7 cellular contexts compared by ENCODE assay signal in genomic region chr10:96130326-96130758, GRCh38. TPM values are rescaled to one million over a fixed set of nuclear protein-coding genes. Genes with fewer than 3 reads are reported as not detected.
DNase-seq lines count a peak whose midpoint lies in the region; ATAC-seq, FAIRE-seq and TF ChIP-seq lines count a peak whose summit lies in the region.

No MANE protein-coding gene starts in this region.

- FAIRE-seq in GM18507 (lab: Jason Lieb, UNC) (no peak), kidney (lab: Jason Lieb, UNC) (no peak)

- TF ChIP-seq POLR2A in breast epithelium (IDR thresholded peaks at IDR 0.05): no peak

- peaks cover 11% of the 10 kb centered on the region for H3K36me3 ChIP-seq in breast epithelium
- peaks cover 4 to 20% of the 10 kb centered on the region in 2 donors for H3K36me3 ChIP-seq in kidney (ENCODE audit: control insufficient read depth in 1 of 2, insufficient read depth in 2 of 2, low read length in 2 of 2)

- H3K9ac ChIP-seq in kidney (ENCODE audit: low read length in 2 of 2): peak overlapping the region; percentile 41 to 84

- peaks cover 0 to 17% of the 10 kb centered on the region in 2 donors for H3K27me3 ChIP-seq in breast epithelium

- peak overlapping the region; percentile 96 to 98 for H3K27ac ChIP-seq in breast epithelium
- peak overlapping the region; percentile 95 to 98 for H3K27ac ChIP-seq in kidney (ENCODE audit: low read depth in 2 of 2, low read length in 2 of 2)

- TF ChIP-seq CTCF in breast epithelium (IDR thresholded peaks at IDR 0.05) (no peak), kidney (IDR thresholded peaks at IDR 0.05; ENCODE audit: borderline replicate concordance, extremely low read depth, insufficient read depth) (no peak)

- ATAC-seq in HG02623 (IDR thresholded peaks at IDR 0.05; ENCODE audit: unreplicated experiment): peak; percentile 63

- H3K9me3 ChIP-seq in breast epithelium (no peaks in the 10 kb centered on the region), kidney (ENCODE audit: control insufficient read depth in 1 of 2, low read length in 2 of 2) (peaks cover 0 to 9% of the 10 kb centered on the region in 2 donors)

- DNase-seq in GM18507 (ENCODE audit: extremely low spot score, insufficient read length, low read depth) (peak; percentile 58), NCI-H1105 treated with DMSO at 0.1 percent for 48 hours (lab: John Stamatoyannopoulos, UW) (peak; percentile 73), UCSD-AML1 (lab: John Stamatoyannopoulos, UW; ENCODE audit: unreplicated experiment) (peak; percentile 92), breast epithelium (ENCODE audit: low spot score in 2 of 2) (peak in 1 of 2 donors; percentile 53), kidney (peak; percentile 88)
- DNase-seq in stimulated activated CD4-positive, alpha-beta T cell treated with anti-CD3 and anti-CD28 coated beads, Interleukin-2, amount 100 ng/mL, for 24 hours: peak; percentile 74 to 77

- intact Hi-C loops in breast epithelium (cut with DNase I; ENCODE audit: low total_unique reads) (no loop called here), kidney (cut with DNase I) (no loop called here)

- H3K4me1 ChIP-seq in breast epithelium (peaks cover 0 to 8% of the 10 kb centered on the region in 2 donors), kidney (ENCODE audit: control insufficient read depth in 1 of 2, insufficient read depth in 1 of 2, low read depth in 1 of 2, low read length in 2 of 2) (peaks cover 2 to 8% of the 10 kb centered on the region in 2 donors)

- H3K4me3 ChIP-seq in breast epithelium (peak overlapping the region; percentile 80 to 85 (median 82)), kidney (ENCODE audit: low read length in 2 of 2) (peak overlapping the region; percentile 75 to 90)

RNA-seq across cellular contexts. Expression of gene ZNF518A, which starts 0.2 kb away (rescaled TPM):
- total RNA-seq in breast epithelium (10 to 100 TPM; 18.1 to 33.7 (median 22.9) TPM), kidney (29.4 TPM)
- 4.8 TPM for polyA plus RNA-seq in kidney (ENCODE audit: insufficient read depth, low read depth, low replicate concordance)
